Comparison of ENCODE assay signal across 10 cellular contexts in the genomic region with DNA sequence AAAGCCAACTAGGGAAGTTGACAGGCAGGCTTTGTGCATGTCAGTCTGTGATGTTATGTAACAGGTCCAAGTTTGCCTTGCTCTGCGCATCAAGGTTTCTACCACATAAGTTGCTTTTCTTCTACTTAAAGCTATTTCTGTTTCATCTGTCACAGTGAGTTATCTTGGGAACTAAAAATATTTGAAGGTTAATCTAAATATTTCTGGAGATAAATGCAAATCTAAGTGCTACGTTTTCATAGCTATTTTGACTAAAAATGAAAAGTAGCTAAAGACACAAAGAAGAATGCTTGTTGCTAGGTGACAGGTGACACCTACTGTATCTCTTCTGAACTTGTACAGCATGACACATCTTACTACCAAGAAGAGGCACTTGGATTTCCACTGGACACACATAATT.
DNase-seq lines count a peak whose midpoint lies in the region; ATAC-seq lines count a peak whose summit lies in the region.
"Had no signal": no experiment of that assay in that cellular context is flagged by ENCODE, and none has a peak within 500 bp of the region (broad histone marks: within the 10 kb centered on the region; RNA-seq: fewer than 3 reads in every experiment).

No MANE protein-coding gene starts in this region.

- no peak for DNase-seq in activated T-cell treated with anti-CD3 and anti-CD28 coated beads, Interleukin-2, amount 50 U/mL, for 24 hours
- DNase-seq in activated T-cell treated with anti-CD3 and anti-CD28 coated beads, Interleukin-2, amount 50 U/mL, for 48 hours = no peak
- DNase-seq in stimulated activated effector memory CD8-positive, alpha-beta T cell treated with anti-CD3 and anti-CD28 coated beads, Interleukin-12 subunit alpha, Interleukin-12 subunit beta, amount 100 ng/mL, for 72 hours (ENCODE audit: low spot score in 2 of 2) = no peak
- DNase-seq in stimulated activated CD4-positive, alpha-beta T cell treated with anti-CD3 and anti-CD28 coated beads, Interleukin-2, amount 100 ng/mL, for 48 hours = no peak
- DNase-seq in NCI-H1105 (lab: John Stamatoyannopoulos, UW) (no peak), HUDEP-2 (lab: John Stamatoyannopoulos, UW; ENCODE audit: unreplicated experiment in 76 of 76) (no peak)
- DNase-seq: SK-N-SH; stimulated activated CD4-positive, alpha-beta T cell treated with anti-CD3 and anti-CD28 coated beads, Interleukin-4, amount 100 ng/mL, for 4 hours had no signal

- ATAC-seq in GM21576 (IDR thresholded peaks at IDR 0.05; ENCODE audit: unreplicated experiment) = peak; percentile 70
- peak; percentile 80 for ATAC-seq in HG03439 (IDR thresholded peaks at IDR 0.05; ENCODE audit: unreplicated experiment)
- ATAC-seq in stimulated activated effector memory CD8-positive, alpha-beta T cell treated with anti-CD3 and anti-CD28 coated beads, Interleukin-12 subunit alpha, Interleukin-12 subunit beta, amount 100 ng/mL, for 72 hours = peak; percentile 84

- H3K27ac Mint-ChIP-seq in activated T-cell treated with anti-CD3 and anti-CD28 coated beads, Interleukin-2, amount 50 U/mL, for 24 hours = peak overlapping the region; percentile 55
- H3K27ac Mint-ChIP-seq in stimulated activated effector memory CD8-positive, alpha-beta T cell treated with anti-CD3 and anti-CD28 coated beads, Interleukin-12 subunit alpha, Interleukin-12 subunit beta, amount 100 ng/mL, for 72 hours = peak overlapping the region; percentile 69

- H3K4me1 Mint-ChIP-seq in activated T-cell treated with anti-CD3 and anti-CD28 coated beads, Interleukin-2, amount 50 U/mL, for 24 hours (ENCODE audit: low read depth) = peaks cover 61% of the 10 kb centered on the region
- H3K4me1 Mint-ChIP-seq in stimulated activated effector memory CD8-positive, alpha-beta T cell treated with anti-CD3 and anti-CD28 coated beads, Interleukin-12 subunit alpha, Interleukin-12 subunit beta, amount 100 ng/mL, for 72 hours = peaks cover 65% of the 10 kb centered on the region

- no peak overlapping the region for H3K4me3 Mint-ChIP-seq in activated T-cell treated with anti-CD3 and anti-CD28 coated beads, Interleukin-2, amount 50 U/mL, for 24 hours
- H3K4me3 Mint-ChIP-seq in stimulated activated effector memory CD8-positive, alpha-beta T cell treated with anti-CD3 and anti-CD28 coated beads, Interleukin-12 subunit alpha, Interleukin-12 subunit beta, amount 100 ng/mL, for 72 hours = no peak overlapping the region

- no peaks in the 10 kb centered on the region for H3K9me3 Mint-ChIP-seq in activated T-cell treated with anti-CD3 and anti-CD28 coated beads, Interleukin-2, amount 50 U/mL, for 24 hours
- no peaks in the 10 kb centered on the region for H3K9me3 Mint-ChIP-seq in stimulated activated effector memory CD8-positive, alpha-beta T cell treated with anti-CD3 and anti-CD28 coated beads, Interleukin-12 subunit alpha, Interleukin-12 subunit beta, amount 100 ng/mL, for 72 hours

- no peaks in the 10 kb centered on the region for H3K27me3 Mint-ChIP-seq in activated T-cell treated with anti-CD3 and anti-CD28 coated beads, Interleukin-2, amount 50 U/mL, for 24 hours

- H3K36me3 Mint-ChIP-seq in activated T-cell treated with anti-CD3 and anti-CD28 coated beads, Interleukin-2, amount 50 U/mL, for 24 hours (ENCODE audit: low read depth) = peaks cover 15% of the 10 kb centered on the region
- peaks cover 4% of the 10 kb centered on the region for H3K36me3 Mint-ChIP-seq in stimulated activated effector memory CD8-positive, alpha-beta T cell treated with anti-CD3 and anti-CD28 coated beads, Interleukin-12 subunit alpha, Interleukin-12 subunit beta, amount 100 ng/mL, for 72 hours
